Comparison of ENCODE assay signal across 29 cellular contexts in the genomic region with DNA sequence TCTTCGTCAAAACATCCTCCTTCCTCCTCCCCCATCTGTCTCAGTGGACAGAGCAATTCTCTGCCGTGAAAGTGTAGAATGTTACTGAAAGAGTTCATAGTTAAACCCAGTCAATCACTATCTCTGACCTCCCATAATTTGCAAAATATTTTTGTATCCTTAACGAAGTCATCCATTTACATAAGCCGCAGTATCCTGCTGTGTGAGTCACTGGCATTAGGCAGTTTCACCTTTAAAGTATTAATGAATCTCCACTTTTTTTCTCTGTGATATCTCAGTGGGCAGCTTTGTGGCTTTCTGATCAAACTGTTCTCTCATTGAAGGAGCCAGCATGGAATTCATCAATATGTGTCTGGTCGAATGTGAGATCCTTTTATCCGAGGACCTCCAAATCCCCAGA.
"Had no signal": no experiment of that assay in that cellular context is flagged by ENCODE, and none has a peak within 500 bp of the region (broad histone marks: within the 10 kb centered on the region; RNA-seq: fewer than 3 reads in every experiment).

No MANE protein-coding gene starts in this region.

- H3K4me3 Mint-ChIP-seq: immature natural killer cell; mesothelial cell of epicardium; naive B cell; natural killer cell; nephron progenitor cell; stimulated activated memory B cell treated with anti-CD40 and anti-IgM and Interleukin-4, amounts not matched to agents 10 μg/mL and 1 μg/mL and 100 μg/mL, for 72 hours; stimulated activated naive CD8-positive, alpha-beta T cell treated with anti-CD3 and anti-CD28 coated beads, Interleukin-15, amount 100 ng/mL, for 72 hours; type B pancreatic cell had no signal

- H3K36me3 ChIP-seq: heart left ventricle, left lung, lower lobe of right lung, right atrium auricular region, right lobe of liver, tibial nerve, uterus had no signal

- H3K79me2 ChIP-seq: parathyroid adenoma had no signal

- H3K36me3 Mint-ChIP-seq: immature natural killer cell; naive B cell; natural killer cell; stimulated activated memory B cell treated with anti-CD40 and anti-IgM and Interleukin-4, amounts not matched to agents 10 μg/mL and 1 μg/mL and 100 μg/mL, for 72 hours had no signal

- H3K4me3 ChIP-seq: heart left ventricle, left lung, lower lobe of right lung, psoas muscle, right atrium auricular region, right lobe of liver, tibial nerve, uterus had no signal

- H3K4me1 ChIP-seq: heart left ventricle, left lung, lower lobe of right lung, parathyroid adenoma, psoas muscle, right atrium auricular region, right lobe of liver, tibial nerve, uterus had no signal

- H2AFZ ChIP-seq: parathyroid adenoma had no signal

- H3K27ac ChIP-seq: heart left ventricle, left lung, lower lobe of right lung, parathyroid adenoma, psoas muscle, right atrium auricular region, right lobe of liver, tibial nerve, uterus had no signal

- H3K27ac Mint-ChIP-seq: immature natural killer cell; mesothelial cell of epicardium; naive B cell; natural killer cell; nephron progenitor cell; stimulated activated memory B cell treated with anti-CD40 and anti-IgM and Interleukin-4, amounts not matched to agents 10 μg/mL and 1 μg/mL and 100 μg/mL, for 72 hours; stimulated activated naive CD8-positive, alpha-beta T cell treated with anti-CD3 and anti-CD28 coated beads, Interleukin-15, amount 100 ng/mL, for 72 hours; type B pancreatic cell had no signal

- H3K4me1 Mint-ChIP-seq: immature natural killer cell; naive B cell; natural killer cell; stimulated activated memory B cell treated with anti-CD40 and anti-IgM and Interleukin-4, amounts not matched to agents 10 μg/mL and 1 μg/mL and 100 μg/mL, for 72 hours; stimulated activated naive CD8-positive, alpha-beta T cell treated with anti-CD3 and anti-CD28 coated beads, Interleukin-15, amount 100 ng/mL, for 72 hours had no signal

- DNase-seq: heart left ventricle; hypothalamus; immature natural killer cell; kidney; left colon; left lung; lower lobe of right lung; mesendoderm; naive B cell; natural killer cell; nephron progenitor cell; psoas muscle; right lobe of liver; stimulated activated CD4-positive, alpha-beta T cell treated with anti-CD3 and anti-CD28 coated beads, Interleukin-12 subunit alpha, Interleukin-12 subunit beta, amount 100 ng/mL, for 4 hours; stimulated activated CD4-positive, alpha-beta T cell treated with anti-CD3 and anti-CD28 coated beads, Interleukin-15, amount 100 ng/mL, for 24 hours; stimulated activated CD4-positive, alpha-beta T cell treated with anti-CD3 and anti-CD28 coated beads, Interleukin-2, amount 100 ng/mL, for 24 hours; stimulated activated CD4-positive, alpha-beta T cell treated with anti-CD3 and anti-CD28 coated beads, Interleukin-4, amount 100 ng/mL, for 24 hours; stimulated activated CD8-positive, alpha-beta memory T cell treated with anti-CD3 and anti-CD28 coated beads, Interleukin-4, amount 100 ng/mL, for 48 hours; stimulated activated naive CD4-positive, alpha-beta T cell treated with Interleukin-2 at 50 U/mL for 16 hours; stimulated activated naive CD8-positive, alpha-beta T cell treated with anti-CD3 and anti-CD28 coated beads, Interleukin-15, amount 100 ng/mL, for 72 hours; substantia nigra; uterus had no signal

- FAIRE-seq: islet of Langerhans, kidney had no signal

- H3K27me3 ChIP-seq: heart left ventricle, left lung, right atrium auricular region, right lobe of liver, tibial nerve, uterus had no signal

- H3K9ac ChIP-seq: parathyroid adenoma had no signal

- ATAC-seq: heart left ventricle; left colon; left lung; lower lobe of right lung; natural killer cell; psoas muscle; right lobe of liver; stimulated activated memory B cell treated with anti-CD40 and anti-IgM and Interleukin-4, amounts not matched to agents 10 μg/mL and 1 μg/mL and 100 μg/mL, for 72 hours; stimulated activated naive CD8-positive, alpha-beta T cell treated with anti-CD3 and anti-CD28 coated beads, Interleukin-15, amount 100 ng/mL, for 72 hours had no signal

- H3K27me3 Mint-ChIP-seq: naive B cell; stimulated activated memory B cell treated with anti-CD40 and anti-IgM and Interleukin-4, amounts not matched to agents 10 μg/mL and 1 μg/mL and 100 μg/mL, for 72 hours; stimulated activated naive CD8-positive, alpha-beta T cell treated with anti-CD3 and anti-CD28 coated beads, Interleukin-15, amount 100 ng/mL, for 72 hours had no signal

- H3K9me3 ChIP-seq: left lung, lower lobe of right lung, psoas muscle, right atrium auricular region, right lobe of liver, uterus had no signal
